ENCODE assay signal across 8 cellular contexts in the genomic region with DNA sequence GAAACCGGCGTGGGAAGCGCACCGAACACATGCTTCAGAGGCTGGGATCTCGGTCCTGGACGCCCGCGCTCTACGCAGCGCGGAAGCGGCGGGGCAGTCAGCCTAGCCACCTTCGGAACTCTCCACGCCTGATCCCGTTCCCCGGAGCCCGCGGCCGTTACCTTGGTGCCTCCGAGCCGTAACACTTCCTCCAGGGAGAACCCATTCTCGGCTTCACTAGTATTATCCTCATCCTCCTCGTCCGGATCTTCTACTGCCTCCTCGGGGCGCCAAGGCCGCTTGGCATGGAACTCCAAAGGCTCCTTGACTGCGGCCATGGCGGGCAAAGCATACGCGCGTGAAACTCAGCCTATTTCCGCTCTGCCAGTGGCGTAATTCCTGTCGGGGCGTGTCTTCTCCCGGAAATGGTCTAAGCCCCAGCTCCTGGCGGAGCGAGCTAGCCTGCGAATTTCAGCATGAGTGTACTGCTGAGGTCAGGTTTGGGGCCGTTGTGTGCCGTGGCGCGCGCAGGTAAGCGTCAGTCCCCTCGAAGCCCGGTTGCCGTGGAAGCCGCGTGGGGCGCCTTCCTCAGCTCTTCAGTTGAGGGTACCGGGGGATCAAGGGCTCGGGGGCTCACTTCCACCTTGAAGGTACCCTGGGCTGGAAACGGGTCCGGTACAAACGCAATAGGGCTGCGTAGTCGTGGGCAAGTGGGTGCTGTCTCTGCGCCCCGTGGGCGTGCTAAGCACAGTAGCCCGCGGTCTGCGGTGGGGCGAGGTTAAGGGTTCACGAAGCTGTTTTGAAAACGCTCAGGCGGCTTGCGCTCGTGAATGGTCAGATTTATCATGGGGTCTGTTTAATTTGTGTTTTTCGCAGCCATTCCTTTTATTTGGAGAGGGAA. TPM values are rescaled to one million over a fixed set of nuclear protein-coding genes. Genes with fewer than 3 reads are reported as not detected.
A peak's percentile ranks its signal among the peaks of the same experiment; 100 is the strongest.
DNase-seq lines count a peak whose midpoint lies in the region; ATAC-seq, FAIRE-seq and TF ChIP-seq lines count a peak whose summit lies in the region.

A gene with protein sequence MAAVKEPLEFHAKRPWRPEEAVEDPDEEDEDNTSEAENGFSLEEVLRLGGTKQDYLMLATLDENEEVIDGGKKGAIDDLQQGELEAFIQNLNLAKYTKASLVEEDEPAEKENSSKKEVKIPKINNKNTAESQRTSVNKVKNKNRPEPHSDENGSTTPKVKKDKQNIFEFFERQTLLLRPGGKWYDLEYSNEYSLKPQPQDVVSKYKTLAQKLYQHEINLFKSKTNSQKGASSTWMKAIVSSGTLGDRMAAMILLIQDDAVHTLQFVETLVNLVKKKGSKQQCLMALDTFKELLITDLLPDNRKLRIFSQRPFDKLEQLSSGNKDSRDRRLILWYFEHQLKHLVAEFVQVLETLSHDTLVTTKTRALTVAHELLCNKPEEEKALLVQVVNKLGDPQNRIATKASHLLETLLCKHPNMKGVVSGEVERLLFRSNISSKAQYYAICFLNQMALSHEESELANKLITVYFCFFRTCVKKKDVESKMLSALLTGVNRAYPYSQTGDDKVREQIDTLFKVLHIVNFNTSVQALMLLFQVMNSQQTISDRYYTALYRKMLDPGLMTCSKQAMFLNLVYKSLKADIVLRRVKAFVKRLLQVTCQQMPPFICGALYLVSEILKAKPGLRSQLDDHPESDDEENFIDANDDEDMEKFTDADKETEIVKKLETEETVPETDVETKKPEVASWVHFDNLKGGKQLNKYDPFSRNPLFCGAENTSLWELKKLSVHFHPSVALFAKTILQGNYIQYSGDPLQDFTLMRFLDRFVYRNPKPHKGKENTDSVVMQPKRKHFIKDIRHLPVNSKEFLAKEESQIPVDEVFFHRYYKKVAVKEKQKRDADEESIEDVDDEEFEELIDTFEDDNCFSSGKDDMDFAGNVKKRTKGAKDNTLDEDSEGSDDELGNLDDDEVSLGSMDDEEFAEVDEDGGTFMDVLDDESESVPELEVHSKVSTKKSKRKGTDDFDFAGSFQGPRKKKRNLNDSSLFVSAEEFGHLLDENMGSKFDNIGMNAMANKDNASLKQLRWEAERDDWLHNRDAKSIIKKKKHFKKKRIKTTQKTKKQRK (minus strand): TSS at position 346 of the 880 bp plus-strand sequence. CDS start 29 bp downstream, at position 317.
A gene with protein sequence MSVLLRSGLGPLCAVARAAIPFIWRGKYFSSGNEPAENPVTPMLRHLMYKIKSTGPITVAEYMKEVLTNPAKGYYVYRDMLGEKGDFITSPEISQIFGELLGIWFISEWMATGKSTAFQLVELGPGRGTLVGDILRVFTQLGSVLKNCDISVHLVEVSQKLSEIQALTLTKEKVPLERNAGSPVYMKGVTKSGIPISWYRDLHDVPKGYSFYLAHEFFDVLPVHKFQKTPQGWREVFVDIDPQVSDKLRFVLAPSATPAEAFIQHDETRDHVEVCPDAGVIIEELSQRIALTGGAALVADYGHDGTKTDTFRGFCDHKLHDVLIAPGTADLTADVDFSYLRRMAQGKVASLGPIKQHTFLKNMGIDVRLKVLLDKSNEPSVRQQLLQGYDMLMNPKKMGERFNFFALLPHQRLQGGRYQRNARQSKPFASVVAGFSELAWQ (plus strand): TSS at position 408 of the 880 bp plus-strand sequence. CDS start 48 bp downstream, at position 456.

- no peak for TF ChIP-seq CTCF in right atrium auricular region (IDR thresholded peaks at IDR 0.05)
- TF ChIP-seq CTCF in psoas muscle (IDR thresholded peaks at IDR 0.05), result no peak

- ATAC-seq in HG02798 (IDR thresholded peaks at IDR 0.05; ENCODE audit: poor library complexity, unreplicated experiment) (peak; percentile 96), T-cell (replicated peaks in 1 of 4) (peak; percentile 93 to 94 (median 94)), psoas muscle (peak; percentile 96 to 98 (median 98))

- H3K27me3 ChIP-seq in right atrium auricular region (no peaks in the 10 kb centered on the region), psoas muscle (ENCODE audit: insufficient read depth in 3 of 3, low read length in 2 of 3) (no peaks in the 10 kb centered on the region)

- peaks cover 34 to 48% (median 40%) of the 10 kb centered on the region in 3 donors for H3K4me1 Mint-ChIP-seq in T-cell

- H3K36me3 ChIP-seq in right atrium auricular region (peaks cover 14% of the 10 kb centered on the region), psoas muscle (ENCODE audit: insufficient read depth in 1 of 2, low read depth in 1 of 2) (peaks cover 9 to 39% of the 10 kb centered on the region in 2 donors)

- no peaks in the 10 kb centered on the region for H3K27me3 Mint-ChIP-seq in T-cell

- H3K4me3 ChIP-seq in right atrium auricular region, result peak within 1 kb of the TSS; percentile 75 to 86
- peak within 1 kb of the TSS; percentile 84 for H3K4me3 ChIP-seq in psoas muscle

- FAIRE-seq in GM12892 (lab: Jason Lieb, UNC) (peak; percentile 92), urothelium cell line (lab: Jason Lieb, UNC) (peak; percentile 88)

- intact Hi-C loops in psoas muscle (cut with DNase I), result loop anchor here in 1 of 2 donors (5.0 kb wide), 2 partner anchors 74 to 149 kb away; a partner anchor contains a TSS

- H3K4me1 ChIP-seq in right atrium auricular region (peaks cover 0 to 37% of the 10 kb centered on the region in 2 donors), psoas muscle (peaks cover 27% of the 10 kb centered on the region)

- TF ChIP-seq POLR2A in GM12892 (IDR thresholded peaks at IDR 0.05; ENCODE audit: low read depth, low read length), result peak; percentile 93

- peak within 1 kb of the TSS; percentile 88 to 93 for H3K27ac ChIP-seq in right atrium auricular region
- H3K27ac ChIP-seq in psoas muscle, result peak within 1 kb of the TSS; percentile 91

- WGBS in psoas muscle, 3 donors, result 0% methylated on average over 73 of the region's 73 CpGs

- POLR2A ChIA-PET in T-cell (lab: Charles Lee), result interaction anchor here (0.5 to 1.8 kb wide), 10 partner anchors 8 to 1520 kb away, joined by 3 to 13 read pairs (median 3); a partner anchor contains a TSS

- H3K36me3 Mint-ChIP-seq in T-cell, result peaks cover 33% of the 10 kb centered on the region

- no peak within 1 kb of the TSS for H3K27ac Mint-ChIP-seq in T-cell

- no peak within 1 kb of the TSS for H3K4me3 Mint-ChIP-seq in T-cell

- DNase-seq in GM12892 (ENCODE audit: insufficient read length) (peak; percentile 86), NCI-H1417 treated with DMSO at 0.1 percent for 48 hours (lab: John Stamatoyannopoulos, UW) (peak; percentile 80), T-cell (peak; percentile 74 to 92 (median 84)), amniotic stem cell (lab: John Stamatoyannopoulos, UW) (peak; percentile 89), right atrium auricular region (ENCODE audit: low spot score) (peak; percentile 95), psoas muscle (peak; percentile 92 to 95), urothelium cell line (ENCODE audit: low spot score) (peak; percentile 97)

- H3K9me3 ChIP-seq in right atrium auricular region (no peaks in the 10 kb centered on the region), psoas muscle (no peaks in the 10 kb centered on the region)

- CTCF ChIA-PET in T-cell (lab: Charles Lee), result interaction anchor here in 1 of 2 donors (0.6 kb wide), 1 partner anchor 102 kb away, joined by 3 read pairs; no protein-coding TSS in a partner anchor

- no peaks in the 10 kb centered on the region for H3K9me3 Mint-ChIP-seq in T-cell

RNA-seq across cellular contexts. Expression of the first gene that starts in this region (rescaled TPM):
- polyA plus RNA-seq in GM12892 (2012; ENCODE audit: missing spikeins), result 53.8 TPM
- 10 to 100 TPM; 50.6 to 61.5 (median 58.1) TPM for total RNA-seq in T-cell
- total RNA-seq in right atrium auricular region, result 10 to 100 TPM; 23.5 to 27.5 TPM
- total RNA-seq in psoas muscle, result 10 to 100 TPM; 31.7 to 76.6 (median 64.9) TPM
- polyA plus RNA-seq in psoas muscle, result 100 to 1,000 TPM in 1 of 3 donors, 10 to 100 TPM in 2; 68.9 to 124 (median 77.1) TPM

RNA-seq across cellular contexts. Expression of the second gene that starts in this region (rescaled TPM):
- 20.9 TPM for polyA plus RNA-seq in GM12892 (2012; ENCODE audit: missing spikeins)
- total RNA-seq in T-cell, result 10 to 100 TPM; 20.2 to 30.3 (median 24.6) TPM
- 10 to 100 TPM; 10.1 to 16.2 TPM for total RNA-seq in right atrium auricular region
- 10 to 100 TPM; 20.8 to 31.1 (median 23.3) TPM for total RNA-seq in psoas muscle
- polyA plus RNA-seq in psoas muscle, result 10 to 100 TPM; 15.1 to 19.1 (median 18.0) TPM

Comparison
In these comparisons a context has a peak if more than half of its experiments do, and no peak if none do; other contexts are left out.
1. Peak in every context shown above with its lines: DNase-seq, ATAC-seq, H3K4me3 ChIP-seq and H3K27ac ChIP-seq.